8 cellular contexts compared by ENCODE assay signal in genomic region chr12:39441963-39442894, GRCh38. TPM values are rescaled to one million over a fixed set of nuclear protein-coding genes. Genes with fewer than 3 reads are reported as not detected.
DNase-seq lines count a peak whose midpoint lies in the region; ATAC-seq and TF ChIP-seq lines count a peak whose summit lies in the region.

No MANE protein-coding gene starts in this region.

- H2AFZ ChIP-seq in PC-9 (peak overlapping the region; percentile 98), osteoblast (ENCODE audit: low read length) (peak overlapping the region; percentile 95)

- TF ChIP-seq CTCF in PC-9 (conservative IDR thresholded peaks at IDR 0.05), result no peak
- no peak for TF ChIP-seq CTCF in osteoblast (IDR thresholded peaks at IDR 0.05; ENCODE audit: extremely low read depth, low read depth, low read length)
- TF ChIP-seq CTCF in testis (IDR thresholded peaks at IDR 0.05), result no peak

- intact Hi-C loops in PC-9 (cut with micrococcal nuclease; ENCODE audit: unreplicated experiment) (loop anchor here (5.0 to 10.0 kb wide), 3 partner anchors 65 to 143 kb away; no protein-coding TSS in a partner anchor), testis (cut with DNase I; ENCODE audit: low total_unique reads) (no loop called here)

- no peaks in the 10 kb centered on the region for H3K9me2 ChIP-seq in PC-9 (ENCODE audit: insufficient read depth)

- H3K36me3 ChIP-seq in PC-9 (ENCODE audit: low read depth), result no peaks in the 10 kb centered on the region
- no peaks in the 10 kb centered on the region for H3K36me3 ChIP-seq in osteoblast (ENCODE audit: insufficient read depth, low read length)
- H3K36me3 ChIP-seq in testis (ENCODE audit: low read depth, missing control alignments), result no peaks in the 10 kb centered on the region

- H3K79me2 ChIP-seq in PC-9 (ENCODE audit: low read depth), result peaks cover 44% of the 10 kb centered on the region
- peaks cover 3% of the 10 kb centered on the region for H3K79me2 ChIP-seq in osteoblast (ENCODE audit: insufficient read depth, low read length)

- H3K4me2 ChIP-seq in PC-9, result peak overlapping the region; percentile 98
- peak overlapping the region; percentile 98 for H3K4me2 ChIP-seq in osteoblast (ENCODE audit: insufficient read depth, low read length)

- 7 to 8% methylated on average over 22 to 38 of the region's 58 CpGs for WGBS in testis, 2 donors

- H3K9me3 ChIP-seq in PC-9 (ENCODE audit: insufficient read depth, low read depth), result no peaks in the 10 kb centered on the region
- H3K9me3 ChIP-seq in osteoblast (ENCODE audit: low read depth, low read length), result no peaks in the 10 kb centered on the region
- H3K9me3 ChIP-seq in testis, result no peaks in the 10 kb centered on the region

- peaks cover 6% of the 10 kb centered on the region; the same call in 1 of the 2 replicates for H3F3A ChIP-seq in PC-9 (ENCODE audit: insufficient read depth, low read depth)

- ATAC-seq in HG03342 (IDR thresholded peaks at IDR 0.05; ENCODE audit: unreplicated experiment), result peak; percentile 15

- CTCF ChIA-PET in PC-9 (lab: Charles Lee), result no interaction called here

- POLR2A ChIA-PET in PC-9 (lab: Charles Lee; ENCODE audit: unreplicated experiment), result interaction anchor here (0.6 kb wide), 1 partner anchor 92 kb away, joined by 4 read pairs; no protein-coding TSS in a partner anchor

- H3K4me3 ChIP-seq in PC-9 (peak overlapping the region; percentile 99), osteoblast (ENCODE audit: insufficient read depth, low read length) (peak overlapping the region; percentile 83), testis (peak overlapping the region; percentile 70 to 72)

- peak overlapping the region; percentile 56 for H3K27ac ChIP-seq in PC-9
- peak overlapping the region; percentile 53 for H3K27ac ChIP-seq in osteoblast (ENCODE audit: low read depth, low read length)
- peak overlapping the region; percentile 78 to 86 for H3K27ac ChIP-seq in testis

- H3K4me1 ChIP-seq in PC-9 (replicated peaks; ENCODE audit: insufficient read depth) (peaks cover 23% of the 10 kb centered on the region), osteoblast (ENCODE audit: insufficient read depth, low read length) (peaks cover 14% of the 10 kb centered on the region), testis (peaks cover 12% of the 10 kb centered on the region)

- H3K27me3 ChIP-seq in PC-9 (ENCODE audit: insufficient read depth, low read depth), result no peaks in the 10 kb centered on the region
- no peaks in the 10 kb centered on the region for H3K27me3 ChIP-seq in osteoblast (ENCODE audit: insufficient read depth, low read length)
- H3K27me3 ChIP-seq in testis, result no peaks in the 10 kb centered on the region

- H4K20me1 ChIP-seq in PC-9 (ENCODE audit: insufficient read depth) (no peaks in the 10 kb centered on the region), osteoblast (ENCODE audit: insufficient read depth, low read length) (no peaks in the 10 kb centered on the region)

- BruUV-seq in PC-9 (replicated peaks; lab: Mats Ljungman, UMichigan), result TSS peak; percentile 58

- DNase-seq in AG08395 (ENCODE audit: low spot score), result peak; percentile 3
- peak; percentile 9 for DNase-seq in GM19238 (ENCODE audit: insufficient read length, low spot score)
- peak; percentile 40 to 43 for DNase-seq in PC-9
- peak; percentile 25 for DNase-seq in activated gamma-delta T cell treated with Interleukin-2 at 50 U/mL for 16 hours
- peak; percentile 61 for DNase-seq in globus pallidus (ENCODE audit: low spot score)
- DNase-seq in osteoblast (ENCODE audit: insufficient read length, low spot score, missing footprints), result peak; percentile 75
- DNase-seq in testis, result peak; percentile 58

- TF ChIP-seq POLR2A in testis (IDR thresholded peaks at IDR 0.05), result no peak

RNA-seq across cellular contexts. Expression of gene KIF21A, which starts 0.7 kb away (rescaled TPM):
- 12.1 and 13.6 TPM in 2 replicates for total RNA-seq in PC-9 (2021)
- total RNA-seq in osteoblast, result 4.3 and 4.7 TPM in 2 replicates
- 10 to 100 TPM; 70.2 to 89.2 TPM for total RNA-seq in testis
- 13.3 TPM for polyA plus RNA-seq in testis (ENCODE audit: insufficient read depth, low read depth, low replicate concordance)

Comparison
In these comparisons a context has a peak if more than half of its experiments do, and no peak if none do; other contexts are left out.
1. Peak in every context shown above with its lines: DNase-seq, ATAC-seq, H3K4me3 ChIP-seq and H3K27ac ChIP-seq.
2. DNase-seq: peak in every context shown above with its lines; median percentile 75 in osteoblast; 61 in globus pallidus; 58 in testis; 42 in PC-9; 25 in activated gamma-delta T cell treated with Interleukin-2 at 50 U/mL for 16 hours; 9 in GM19238; 3 in AG08395.